ENCODE assay signal across 14 cellular contexts in the genomic region with DNA sequence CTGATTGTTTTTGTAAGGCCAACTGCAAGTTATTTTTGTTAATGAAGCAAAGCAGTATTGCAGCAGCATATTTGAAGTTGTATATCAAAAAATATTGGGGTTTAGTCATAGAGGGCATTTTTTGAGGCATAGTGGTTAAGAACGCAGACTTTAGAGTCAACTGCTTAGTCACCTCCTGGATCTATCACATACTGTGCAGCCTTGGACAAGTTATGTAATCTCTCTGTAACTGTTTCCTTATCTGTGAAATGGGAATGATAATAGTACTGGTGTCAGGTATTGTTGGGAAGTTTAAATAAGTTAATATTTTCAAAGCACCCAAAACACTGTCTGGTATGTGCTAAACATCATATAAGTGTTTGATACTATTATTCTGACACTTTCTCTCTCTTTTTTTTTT. TPM values are rescaled to one million over a fixed set of nuclear protein-coding genes. Genes with fewer than 3 reads are reported as not detected.
DNase-seq lines count a peak whose midpoint lies in the region; ATAC-seq lines count a peak whose summit lies in the region.
"Had no signal": no experiment of that assay in that cellular context is flagged by ENCODE, and none has a peak within 500 bp of the region (broad histone marks: within the 10 kb centered on the region; RNA-seq: fewer than 3 reads in every experiment).

No MANE protein-coding gene starts in this region.

- H3K4me3 ChIP-seq in effector memory CD4-positive, alpha-beta T cell (ENCODE audit: insufficient read depth, low read depth, low read length, poor library complexity, severe bottlenecking), result no peak overlapping the region

- peak overlapping the region; percentile 73 for H3K27ac Mint-ChIP-seq in activated naive CD4-positive, alpha-beta T cell treated with anti-CD3 and anti-CD28 coated beads, Interleukin-2, amount 10 ng/mL, durations not matched to agents 7 days and 5 days
- H3K27ac Mint-ChIP-seq in T-helper 2 cell treated with Interferon-gamma antibody and Interleukin-4, amounts not matched to agents 5 μg/mL and 100 μg/mL, for 36 hours, result peak overlapping the region; percentile 37
- H3K27ac Mint-ChIP-seq: activated CD4-positive, alpha-beta memory T cell treated with anti-CD3 and anti-CD28 coated beads, Interleukin-2, amount 10 ng/mL, durations not matched to agents 7 days and 5 days had no signal

- H3K4me1 Mint-ChIP-seq in activated naive CD4-positive, alpha-beta T cell treated with anti-CD3 and anti-CD28 coated beads, Interleukin-2, amount 10 ng/mL, durations not matched to agents 7 days and 5 days, result peaks cover 96% of the 10 kb centered on the region
- peaks cover 84% of the 10 kb centered on the region for H3K4me1 Mint-ChIP-seq in T-helper 2 cell treated with Interferon-gamma antibody and Interleukin-4, amounts not matched to agents 5 μg/mL and 100 μg/mL, for 36 hours (ENCODE audit: low read depth)

- peaks cover 83% of the 10 kb centered on the region for H3K4me1 ChIP-seq in effector memory CD4-positive, alpha-beta T cell (ENCODE audit: control insufficient read depth, insufficient read depth, low read length, poor library complexity, severe bottlenecking)

- no peaks in the 10 kb centered on the region for H3K36me3 ChIP-seq in effector memory CD4-positive, alpha-beta T cell (ENCODE audit: control insufficient read depth, insufficient read depth, low read length)

- no peak overlapping the region for H3K4me3 Mint-ChIP-seq in activated naive CD4-positive, alpha-beta T cell treated with anti-CD3 and anti-CD28 coated beads, Interleukin-2, amount 10 ng/mL, durations not matched to agents 7 days and 5 days
- H3K4me3 Mint-ChIP-seq in T-helper 2 cell treated with Interferon-gamma antibody and Interleukin-4, amounts not matched to agents 5 μg/mL and 100 μg/mL, for 36 hours, result no peak overlapping the region
- H3K4me3 Mint-ChIP-seq: activated CD4-positive, alpha-beta memory T cell treated with anti-CD3 and anti-CD28 coated beads, Interleukin-2, amount 10 ng/mL, durations not matched to agents 7 days and 5 days had no signal

- no peaks in the 10 kb centered on the region for H3K27me3 Mint-ChIP-seq in activated naive CD4-positive, alpha-beta T cell treated with anti-CD3 and anti-CD28 coated beads, Interleukin-2, amount 10 ng/mL, durations not matched to agents 7 days and 5 days
- H3K27me3 Mint-ChIP-seq in T-helper 2 cell treated with Interferon-gamma antibody and Interleukin-4, amounts not matched to agents 5 μg/mL and 100 μg/mL, for 36 hours (ENCODE audit: low read depth), result no peaks in the 10 kb centered on the region

- ATAC-seq in stimulated activated naive CD8-positive, alpha-beta T cell treated with anti-CD3 and anti-CD28 coated beads, Interleukin-15, Interleukin-2, amounts not matched to agents 100 U/mL and 50 U/mL, for 24 hours, result peak; percentile 30

- H3K36me3 Mint-ChIP-seq in activated naive CD4-positive, alpha-beta T cell treated with anti-CD3 and anti-CD28 coated beads, Interleukin-2, amount 10 ng/mL, durations not matched to agents 7 days and 5 days, result peaks cover 26% of the 10 kb centered on the region
- H3K36me3 Mint-ChIP-seq in T-helper 2 cell treated with Interferon-gamma antibody and Interleukin-4, amounts not matched to agents 5 μg/mL and 100 μg/mL, for 36 hours (ENCODE audit: low read depth), result peaks cover 18% of the 10 kb centered on the region

- CTCF ChIA-PET in activated naive CD4-positive, alpha-beta T cell treated with anti-CD3 and anti-CD28 coated beads, Interleukin-2, amount 10 ng/mL, durations not matched to agents 7 days and 5 days (lab: Charles Lee), result interaction anchor here (0.7 to 7.4 kb wide), 3 partner anchors 30 to 107 kb away, joined by 3 to 42 read pairs (median 29); a partner anchor contains a TSS

- H3K9me3 Mint-ChIP-seq in activated naive CD4-positive, alpha-beta T cell treated with anti-CD3 and anti-CD28 coated beads, Interleukin-2, amount 10 ng/mL, durations not matched to agents 7 days and 5 days, result no peaks in the 10 kb centered on the region
- no peaks in the 10 kb centered on the region for H3K9me3 Mint-ChIP-seq in T-helper 2 cell treated with Interferon-gamma antibody and Interleukin-4, amounts not matched to agents 5 μg/mL and 100 μg/mL, for 36 hours
- H3K9me3 Mint-ChIP-seq: activated CD4-positive, alpha-beta memory T cell treated with anti-CD3 and anti-CD28 coated beads, Interleukin-2, amount 10 ng/mL, durations not matched to agents 7 days and 5 days had no signal

- H3K27ac ChIP-seq in effector memory CD4-positive, alpha-beta T cell (ENCODE audit: insufficient read depth, low read length, poor library complexity, severe bottlenecking), result peak overlapping the region; percentile 77
- H3K27ac ChIP-seq: parathyroid adenoma had no signal

- H3K9me3 ChIP-seq in effector memory CD4-positive, alpha-beta T cell (ENCODE audit: control insufficient read depth, low read length), result no peaks in the 10 kb centered on the region

- no peak for DNase-seq in activated naive CD4-positive, alpha-beta T cell treated with anti-CD3 and anti-CD28 coated beads, Interleukin-2, amount 10 ng/mL, durations not matched to agents 7 days and 5 days
- no peak for DNase-seq in activated naive CD4-positive, alpha-beta T cell treated with anti-CD3 and anti-CD28 coated beads, Interleukin-2, amount 50 U/mL, for 16 hours
- DNase-seq in T-helper 2 cell treated with Interferon-gamma antibody and Interleukin-4, amounts not matched to agents 5 μg/mL and 100 μg/mL, for 36 hours (ENCODE audit: low spot score), result no peak
- DNase-seq in effector memory CD4-positive, alpha-beta T cell, result no peak
- no peak for DNase-seq in stimulated activated naive CD8-positive, alpha-beta T cell treated with anti-CD3 and anti-CD28 coated beads, Interleukin-15, Interleukin-2, amounts not matched to agents 100 U/mL and 50 U/mL, for 24 hours
- no peak for DNase-seq in AML-193 (lab: John Stamatoyannopoulos, UW)
- DNase-seq in ureter (ENCODE audit: low spot score), result no peak
- DNase-seq in NCI-H510A treated with DMSO at 0.1 percent for 48 hours (lab: John Stamatoyannopoulos, UW), result no peak
- DNase-seq: activated CD4-positive, alpha-beta memory T cell treated with anti-CD3 and anti-CD28 coated beads, Interleukin-2, amount 10 ng/mL, durations not matched to agents 7 days and 5 days; anterior cingulate cortex; Karpas-422; NCI-H2171 treated with DMSO at 0.1 percent for 48 hours; stimulated activated CD4-positive, alpha-beta T cell treated with anti-CD3 and anti-CD28 coated beads, Interleukin-1b, Interleukin-23, amount 100 ng/mL, for 48 hours had no signal

- H3K27me3 ChIP-seq in effector memory CD4-positive, alpha-beta T cell (replicated peaks; ENCODE audit: control insufficient read depth, insufficient read depth, low read length, poor library complexity, severe bottlenecking), result no peaks in the 10 kb centered on the region

RNA-seq across cellular contexts. Expression of a gene that starts 27.2 kb away (rescaled TPM):
- 20.4 TPM for total RNA-seq in ureter

RNA-seq across cellular contexts. Expression of a gene that starts 31.0 kb away (rescaled TPM):
- 20.5 TPM for total RNA-seq in ureter
